In the genomic region with DNA sequence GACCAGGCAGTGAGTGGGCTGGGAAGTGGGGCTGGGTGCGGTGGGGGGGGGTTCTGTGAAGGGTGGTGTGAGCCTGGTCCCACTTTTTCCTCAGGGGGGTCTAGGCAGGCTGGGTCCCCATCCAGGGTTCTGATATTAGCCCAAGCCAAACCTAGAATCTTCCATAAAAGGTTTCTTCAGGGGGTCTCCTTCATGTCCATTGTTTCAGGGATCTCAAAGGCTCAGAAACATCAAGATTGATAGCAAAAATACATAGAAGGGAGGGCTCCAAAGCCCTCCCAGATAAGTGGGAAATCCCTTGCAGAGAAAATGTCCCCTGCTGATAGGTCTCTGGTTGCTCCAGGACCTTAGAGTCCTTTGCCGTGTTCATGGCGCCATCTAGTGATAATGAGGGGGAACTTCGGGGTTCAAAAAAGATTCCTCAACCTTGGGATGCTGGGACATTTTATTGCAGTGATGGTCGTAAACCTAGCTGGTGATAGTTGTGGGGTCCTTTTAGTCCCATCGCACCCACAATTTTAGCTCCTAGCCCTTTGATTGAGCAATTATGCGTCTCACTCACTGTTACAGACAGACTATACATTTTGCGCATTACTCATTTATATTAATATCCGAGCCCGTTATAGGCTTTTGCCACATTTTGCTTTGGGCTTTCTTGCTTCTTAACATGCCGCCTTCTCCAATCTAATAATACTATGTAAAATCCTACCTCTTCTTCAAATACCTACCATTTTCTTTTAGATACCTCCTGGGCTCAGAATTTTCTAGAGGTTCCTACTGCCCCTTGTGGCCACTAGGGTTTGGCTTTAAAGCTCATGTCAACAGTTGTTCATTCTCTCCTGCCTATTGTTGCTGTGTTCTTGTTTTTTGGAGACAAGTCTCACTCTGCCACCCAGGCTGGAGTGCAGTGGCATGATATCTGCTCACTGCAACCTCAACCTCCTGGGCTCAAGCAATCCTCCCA, we compare ENCODE assay signal across 1 cellular context.
TF ChIP-seq lines count a peak whose summit lies in the region.

No MANE protein-coding gene starts in this region.

TF ChIP-seq in HEK293, 187 proteins besides CTCF, POLR2A, EP300 and RAD21 (continued from another document):
- TF ChIP-seq IKZF3 (tag by site-specific recombination; IDR thresholded peaks at IDR 0.05) (peak; percentile 87), TRIM28 (IDR thresholded peaks at IDR 0.05; ENCODE audit: borderline replicate concordance, low read length) (0 out of 2 replicates have a peak, but pooled peaks have one; percentile 33), ZXDB (tag by site-specific recombination; IDR thresholded peaks at IDR 0.05) (0 out of 2 replicates have a peak, but pooled peaks have one; percentile 38), ZEB2 (tag by site-specific recombination; IDR thresholded peaks at IDR 0.05) (peak; percentile 51; the same call in 1 of the 2 replicates), ZNF76 (tag by site-specific recombination; IDR thresholded peaks at IDR 0.05; ENCODE audit: borderline replicate concordance, low read depth) (peak; percentile 68; the same call in 1 of the 2 replicates), ZNF521 (tag by site-specific recombination; IDR thresholded peaks at IDR 0.05) (no peak), ZNF654 (tag by site-specific recombination; IDR thresholded peaks at IDR 0.05; ENCODE audit: low read depth) (peak; percentile 100), ZSCAN30 (tag by site-specific recombination; IDR thresholded peaks at IDR 0.05) (peak; percentile 85), ZNF629 (tag by site-specific recombination; IDR thresholded peaks at IDR 0.05) (peak; percentile 37; the same call in 1 of the 2 replicates), ZBTB48 (tag by site-specific recombination; IDR thresholded peaks at IDR 0.05) (0 out of 2 replicates have a peak, but pooled peaks have one; percentile 16), ZNF544 (tag by site-specific recombination; IDR thresholded peaks at IDR 0.05) (no peak), ZIC2 (tag by site-specific recombination; IDR thresholded peaks at IDR 0.05) (peak; percentile 49), ZNF660 (tag by site-specific recombination; IDR thresholded peaks at IDR 0.05) (peak; percentile 80; the same call in 1 of the 2 replicates), SP7 (tag by site-specific recombination; IDR thresholded peaks at IDR 0.05) (peak; percentile 19; the same call in 1 of the 2 replicates), ZFP69B (tag by site-specific recombination; IDR thresholded peaks at IDR 0.05) (peak; percentile 90), ZNF561 (tag by site-specific recombination; IDR thresholded peaks at IDR 0.05; ENCODE audit: borderline replicate concordance) (0 out of 2 replicates have a peak, but pooled peaks have one; percentile 57), ZBTB8A (tag by site-specific recombination; IDR thresholded peaks at IDR 0.05) (peak; percentile 32; the same call in 1 of the 2 replicates), ZNF354C (tag by site-specific recombination; IDR thresholded peaks at IDR 0.05; ENCODE audit: borderline replicate concordance, low read depth) (no peak), SCRT2 (tag by site-specific recombination; IDR thresholded peaks at IDR 0.05) (peak; percentile 82), ZNF48 (tag by site-specific recombination; IDR thresholded peaks at IDR 0.05) (no peak)
- TF ChIP-seq, protein P1, sequence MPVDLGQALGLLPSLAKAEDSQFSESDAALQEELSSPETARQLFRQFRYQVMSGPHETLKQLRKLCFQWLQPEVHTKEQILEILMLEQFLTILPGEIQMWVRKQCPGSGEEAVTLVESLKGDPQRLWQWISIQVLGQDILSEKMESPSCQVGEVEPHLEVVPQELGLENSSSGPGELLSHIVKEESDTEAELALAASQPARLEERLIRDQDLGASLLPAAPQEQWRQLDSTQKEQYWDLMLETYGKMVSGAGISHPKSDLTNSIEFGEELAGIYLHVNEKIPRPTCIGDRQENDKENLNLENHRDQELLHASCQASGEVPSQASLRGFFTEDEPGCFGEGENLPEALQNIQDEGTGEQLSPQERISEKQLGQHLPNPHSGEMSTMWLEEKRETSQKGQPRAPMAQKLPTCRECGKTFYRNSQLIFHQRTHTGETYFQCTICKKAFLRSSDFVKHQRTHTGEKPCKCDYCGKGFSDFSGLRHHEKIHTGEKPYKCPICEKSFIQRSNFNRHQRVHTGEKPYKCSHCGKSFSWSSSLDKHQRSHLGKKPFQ (tag by site-specific recombination; IDR thresholded peaks at IDR 0.05): 0 out of 2 replicates have a peak, but pooled peaks have one; percentile 20
- TF ChIP-seq, protein P2, sequence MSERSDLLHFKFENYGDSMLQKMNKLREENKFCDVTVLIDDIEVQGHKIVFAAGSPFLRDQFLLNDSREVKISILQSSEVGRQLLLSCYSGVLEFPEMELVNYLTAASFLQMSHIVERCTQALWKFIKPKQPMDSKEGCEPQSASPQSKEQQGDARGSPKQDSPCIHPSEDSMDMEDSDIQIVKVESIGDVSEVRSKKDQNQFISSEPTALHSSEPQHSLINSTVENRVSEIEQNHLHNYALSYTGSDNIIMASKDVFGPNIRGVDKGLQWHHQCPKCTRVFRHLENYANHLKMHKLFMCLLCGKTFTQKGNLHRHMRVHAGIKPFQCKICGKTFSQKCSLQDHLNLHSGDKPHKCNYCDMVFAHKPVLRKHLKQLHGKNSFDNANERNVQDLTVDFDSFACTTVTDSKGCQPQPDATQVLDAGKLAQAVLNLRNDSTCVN (tag by site-specific recombination; optimal IDR thresholded peaks at IDR 0.05): no peak
- TF ChIP-seq, protein P3, sequence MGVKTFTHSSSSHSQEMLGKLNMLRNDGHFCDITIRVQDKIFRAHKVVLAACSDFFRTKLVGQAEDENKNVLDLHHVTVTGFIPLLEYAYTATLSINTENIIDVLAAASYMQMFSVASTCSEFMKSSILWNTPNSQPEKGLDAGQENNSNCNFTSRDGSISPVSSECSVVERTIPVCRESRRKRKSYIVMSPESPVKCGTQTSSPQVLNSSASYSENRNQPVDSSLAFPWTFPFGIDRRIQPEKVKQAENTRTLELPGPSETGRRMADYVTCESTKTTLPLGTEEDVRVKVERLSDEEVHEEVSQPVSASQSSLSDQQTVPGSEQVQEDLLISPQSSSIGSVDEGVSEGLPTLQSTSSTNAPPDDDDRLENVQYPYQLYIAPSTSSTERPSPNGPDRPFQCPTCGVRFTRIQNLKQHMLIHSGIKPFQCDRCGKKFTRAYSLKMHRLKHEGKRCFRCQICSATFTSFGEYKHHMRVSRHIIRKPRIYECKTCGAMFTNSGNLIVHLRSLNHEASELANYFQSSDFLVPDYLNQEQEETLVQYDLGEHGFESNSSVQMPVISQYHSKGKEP (tag by site-specific recombination; IDR thresholded peaks at IDR 0.05): peak; percentile 55; the same call in 1 of the 2 replicates
- TF ChIP-seq, protein P4, sequence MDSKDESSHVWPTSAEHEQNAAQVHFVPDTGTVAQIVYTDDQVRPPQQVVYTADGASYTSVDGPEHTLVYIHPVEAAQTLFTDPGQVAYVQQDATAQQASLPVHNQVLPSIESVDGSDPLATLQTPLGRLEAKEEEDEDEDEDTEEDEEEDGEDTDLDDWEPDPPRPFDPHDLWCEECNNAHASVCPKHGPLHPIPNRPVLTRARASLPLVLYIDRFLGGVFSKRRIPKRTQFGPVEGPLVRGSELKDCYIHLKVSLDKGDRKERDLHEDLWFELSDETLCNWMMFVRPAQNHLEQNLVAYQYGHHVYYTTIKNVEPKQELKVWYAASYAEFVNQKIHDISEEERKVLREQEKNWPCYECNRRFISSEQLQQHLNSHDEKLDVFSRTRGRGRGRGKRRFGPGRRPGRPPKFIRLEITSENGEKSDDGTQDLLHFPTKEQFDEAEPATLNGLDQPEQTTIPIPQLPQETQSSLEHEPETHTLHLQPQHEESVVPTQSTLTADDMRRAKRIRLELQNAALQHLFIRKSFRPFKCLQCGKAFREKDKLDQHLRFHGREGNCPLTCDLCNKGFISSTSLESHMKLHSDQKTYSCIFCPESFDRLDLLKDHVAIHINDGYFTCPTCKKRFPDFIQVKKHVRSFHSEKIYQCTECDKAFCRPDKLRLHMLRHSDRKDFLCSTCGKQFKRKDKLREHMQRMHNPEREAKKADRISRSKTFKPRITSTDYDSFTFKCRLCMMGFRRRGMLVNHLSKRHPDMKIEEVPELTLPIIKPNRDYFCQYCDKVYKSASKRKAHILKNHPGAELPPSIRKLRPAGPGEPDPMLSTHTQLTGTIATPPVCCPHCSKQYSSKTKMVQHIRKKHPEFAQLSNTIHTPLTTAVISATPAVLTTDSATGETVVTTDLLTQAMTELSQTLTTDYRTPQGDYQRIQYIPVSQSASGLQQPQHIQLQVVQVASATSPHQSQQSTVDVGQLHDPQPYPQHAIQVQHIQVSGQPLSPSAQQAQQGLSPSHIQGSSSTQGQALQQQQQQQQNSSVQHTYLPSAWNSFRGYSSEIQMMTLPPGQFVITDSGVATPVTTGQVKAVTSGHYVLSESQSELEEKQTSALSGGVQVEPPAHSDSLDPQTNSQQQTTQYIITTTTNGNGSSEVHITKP (tag by site-specific recombination; IDR thresholded peaks at IDR 0.05): peak; percentile 96
- TF ChIP-seq, protein P5, sequence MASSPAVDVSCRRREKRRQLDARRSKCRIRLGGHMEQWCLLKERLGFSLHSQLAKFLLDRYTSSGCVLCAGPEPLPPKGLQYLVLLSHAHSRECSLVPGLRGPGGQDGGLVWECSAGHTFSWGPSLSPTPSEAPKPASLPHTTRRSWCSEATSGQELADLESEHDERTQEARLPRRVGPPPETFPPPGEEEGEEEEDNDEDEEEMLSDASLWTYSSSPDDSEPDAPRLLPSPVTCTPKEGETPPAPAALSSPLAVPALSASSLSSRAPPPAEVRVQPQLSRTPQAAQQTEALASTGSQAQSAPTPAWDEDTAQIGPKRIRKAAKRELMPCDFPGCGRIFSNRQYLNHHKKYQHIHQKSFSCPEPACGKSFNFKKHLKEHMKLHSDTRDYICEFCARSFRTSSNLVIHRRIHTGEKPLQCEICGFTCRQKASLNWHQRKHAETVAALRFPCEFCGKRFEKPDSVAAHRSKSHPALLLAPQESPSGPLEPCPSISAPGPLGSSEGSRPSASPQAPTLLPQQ (tag by site-specific recombination; IDR thresholded peaks at IDR 0.05): peak; percentile 92
